In genomic region chr6:78365473-78365872, GRCh38 we compare ENCODE assay signal across 2 cellular contexts.
TF ChIP-seq lines count a peak whose summit lies in the region.

No MANE protein-coding gene starts in this region.

TF ChIP-seq in HepG2, 621 proteins besides CTCF, POLR2A, EP300 and RAD21 (continued from another document):
- TF ChIP-seq MAFK (conservative IDR thresholded peaks at IDR 0.05 in 1 of 2, IDR thresholded peaks at IDR 0.05 in 1 of 2; ENCODE audit: low read length in 2 of 2) = peak; percentile 84 to 95
TF ChIP-seq in HepG2: peak in this region for 2.

TF ChIP-seq in K562, 482 proteins besides CTCF, POLR2A, EP300 and RAD21 (continued from another document):
- no peak for TF ChIP-seq SMAD3 (CRISPR knock-in tag; conservative IDR thresholded peaks at IDR 0.05)
- TF ChIP-seq XRCC3 (IDR thresholded peaks at IDR 0.05) = no peak
- no peak for TF ChIP-seq GTF2A2 (tag; IDR thresholded peaks at IDR 0.05)
- no peak for TF ChIP-seq ZNF133 (CRISPR knock-in tag; IDR thresholded peaks at IDR 0.05)
- TF ChIP-seq FOXA3 (CRISPR knock-in tag; conservative IDR thresholded peaks at IDR 0.05 in 1 of 2, IDR thresholded peaks at IDR 0.05 in 1 of 2) = no peak
- TF ChIP-seq MAFK (IDR thresholded peaks at IDR 0.05; ENCODE audit: low read length) = peak; percentile 71
- TF ChIP-seq RBM25 (IDR thresholded peaks at IDR 0.05; ENCODE audit: low read depth, low read length, severe bottlenecking) = no peak
- peak; percentile 71 for TF ChIP-seq MAFF (IDR thresholded peaks at IDR 0.05; ENCODE audit: low read length)
- TF ChIP-seq KAT2B (IDR thresholded peaks at IDR 0.05; ENCODE audit: low read depth, low read length) = no peak
- no peak for TF ChIP-seq FOXK1 (CRISPR knock-in tag; IDR thresholded peaks at IDR 0.05; ENCODE audit: borderline replicate concordance)
- TF ChIP-seq NCOR1 (IDR thresholded peaks at IDR 0.05) = no peak
- peak; percentile 49; the same call in 1 of the 2 replicates for TF ChIP-seq MAFG (tag; conservative IDR thresholded peaks at IDR 0.05)
- TF ChIP-seq CBX1 (IDR thresholded peaks at IDR 0.05; ENCODE audit: low read depth) = no peak
- TF ChIP-seq ZNF75A (CRISPR knock-in tag; IDR thresholded peaks at IDR 0.05) = no peak
- TF ChIP-seq C11orf30 (IDR thresholded peaks at IDR 0.05; ENCODE audit: low read depth) = peak; percentile 58; the same call in 1 of the 2 replicates
- no peak for TF ChIP-seq PHB (CRISPR knock-in tag; IDR thresholded peaks at IDR 0.05)
- no peak for TF ChIP-seq PURB (CRISPR knock-in tag; IDR thresholded peaks at IDR 0.05; ENCODE audit: low read depth)
- peak; percentile 72 for TF ChIP-seq ZNF316 (IDR thresholded peaks at IDR 0.05)
- no peak for TF ChIP-seq HBP1 (CRISPR knock-in tag; IDR thresholded peaks at IDR 0.05)
- TF ChIP-seq SRSF3 (IDR thresholded peaks at IDR 0.05; ENCODE audit: insufficient read depth, low read length) = no peak
- TF ChIP-seq TCF7L2 (IDR thresholded peaks at IDR 0.05; ENCODE audit: low read depth, low read length) = no peak
- no peak for TF ChIP-seq ZNF699 (CRISPR knock-in tag; IDR thresholded peaks at IDR 0.05; ENCODE audit: insufficient replicate concordance)
- no peak for TF ChIP-seq IRF9 (tag; IDR thresholded peaks at IDR 0.05)
- no peak for TF ChIP-seq BHLHE40 (IDR thresholded peaks at IDR 0.05; ENCODE audit: low read length)
- TF ChIP-seq HNRNPL (IDR thresholded peaks at IDR 0.05; ENCODE audit: low read depth, low read length) = no peak
- TF ChIP-seq ZNF444 (CRISPR knock-in tag; IDR thresholded peaks at IDR 0.05) = no peak
- no peak for TF ChIP-seq GABPB2 (CRISPR knock-in tag; conservative IDR thresholded peaks at IDR 0.05)
- TF ChIP-seq GTF2F1 (IDR thresholded peaks at IDR 0.05; ENCODE audit: low read depth, low read length) = no peak
- no peak for TF ChIP-seq PATZ1 (CRISPR knock-in tag; IDR thresholded peaks at IDR 0.05; ENCODE audit: borderline replicate concordance)
- TF ChIP-seq CBX8 (IDR thresholded peaks at IDR 0.05; ENCODE audit: borderline replicate concordance, extremely low read depth, low read depth, low read length, poor library complexity, severe bottlenecking) = no peak
- TF ChIP-seq TFAM (CRISPR knock-in tag; conservative IDR thresholded peaks at IDR 0.05) = no peak
- TF ChIP-seq RBFOX2 (IDR thresholded peaks at IDR 0.05; ENCODE audit: low read depth, low read length) = no peak
- no peak for TF ChIP-seq ZNF584 (CRISPR knock-in tag; IDR thresholded peaks at IDR 0.05; ENCODE audit: low read depth)
- no peak for TF ChIP-seq TFE3 (CRISPR knock-in tag; IDR thresholded peaks at IDR 0.05)
